Comparison of ENCODE assay signal across 15 cellular contexts in genomic region chr9:76742890-76743289, GRCh38. TPM values are rescaled to one million over a fixed set of nuclear protein-coding genes. Genes with fewer than 3 reads are reported as not detected.
"Had no signal": no experiment of that assay in that cellular context is flagged by ENCODE, and none has a peak within 500 bp of the region (broad histone marks: within the 10 kb centered on the region; RNA-seq: fewer than 3 reads in every experiment).

No MANE protein-coding gene starts in this region.

RNA-seq across cellular contexts. Expression of gene PCA3, which starts 21.3 kb away (rescaled TPM):
- total RNA-seq: hepatocyte; kidney; kidney epithelial cell; left cardiac atrium; left colon; left ventricle myocardium inferior; left ventricle myocardium superior; lower leg skin; lower lobe of right lung; mammary epithelial cell; mesenteric fat pad; mesothelial cell of epicardium; mucosa of gallbladder; myocyte; naive thymus-derived CD4-positive, alpha-beta T cell had no signal
